1 cellular context compared by ENCODE assay signal in the genomic region with DNA sequence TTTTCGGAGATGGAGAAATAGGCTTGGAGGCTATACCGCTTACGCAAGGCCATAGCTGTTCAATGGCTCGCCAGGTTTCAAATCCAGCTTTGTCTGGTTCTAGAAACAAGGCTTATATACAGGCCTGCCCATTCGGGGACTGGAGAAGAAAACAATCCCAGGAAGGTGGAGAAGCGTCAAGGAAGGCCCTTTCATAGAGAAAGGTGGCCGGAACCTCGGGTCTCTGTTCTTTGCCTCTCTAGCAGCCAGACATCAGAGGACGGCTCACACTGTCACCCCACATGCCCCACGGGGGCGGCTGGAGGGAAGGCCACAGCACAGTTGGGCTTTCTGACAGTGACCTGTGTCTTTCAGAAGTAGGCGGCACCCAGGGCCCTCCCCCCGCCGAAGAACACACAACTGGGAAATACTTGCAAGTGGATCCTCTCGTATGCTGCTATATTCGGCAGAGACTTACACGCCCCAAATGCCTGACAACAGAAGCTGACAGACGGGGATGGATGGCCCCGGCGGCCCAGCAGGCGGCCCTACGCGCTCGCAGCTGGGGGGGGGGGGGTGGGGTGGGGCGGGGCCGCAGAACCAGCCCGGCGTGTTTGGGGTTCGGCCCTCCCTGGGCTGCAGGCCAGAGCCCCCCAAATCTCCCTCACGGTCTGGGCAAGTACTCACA.
A peak's percentile ranks its signal among the peaks of the same experiment; 100 is the strongest.
TF ChIP-seq lines count a peak whose summit lies in the region.

No MANE protein-coding gene starts in this region.

TF ChIP-seq in K562, 482 proteins besides CTCF, POLR2A, EP300 and RAD21 (continued from another document and continues in another):
- TF ChIP-seq, protein P1, sequence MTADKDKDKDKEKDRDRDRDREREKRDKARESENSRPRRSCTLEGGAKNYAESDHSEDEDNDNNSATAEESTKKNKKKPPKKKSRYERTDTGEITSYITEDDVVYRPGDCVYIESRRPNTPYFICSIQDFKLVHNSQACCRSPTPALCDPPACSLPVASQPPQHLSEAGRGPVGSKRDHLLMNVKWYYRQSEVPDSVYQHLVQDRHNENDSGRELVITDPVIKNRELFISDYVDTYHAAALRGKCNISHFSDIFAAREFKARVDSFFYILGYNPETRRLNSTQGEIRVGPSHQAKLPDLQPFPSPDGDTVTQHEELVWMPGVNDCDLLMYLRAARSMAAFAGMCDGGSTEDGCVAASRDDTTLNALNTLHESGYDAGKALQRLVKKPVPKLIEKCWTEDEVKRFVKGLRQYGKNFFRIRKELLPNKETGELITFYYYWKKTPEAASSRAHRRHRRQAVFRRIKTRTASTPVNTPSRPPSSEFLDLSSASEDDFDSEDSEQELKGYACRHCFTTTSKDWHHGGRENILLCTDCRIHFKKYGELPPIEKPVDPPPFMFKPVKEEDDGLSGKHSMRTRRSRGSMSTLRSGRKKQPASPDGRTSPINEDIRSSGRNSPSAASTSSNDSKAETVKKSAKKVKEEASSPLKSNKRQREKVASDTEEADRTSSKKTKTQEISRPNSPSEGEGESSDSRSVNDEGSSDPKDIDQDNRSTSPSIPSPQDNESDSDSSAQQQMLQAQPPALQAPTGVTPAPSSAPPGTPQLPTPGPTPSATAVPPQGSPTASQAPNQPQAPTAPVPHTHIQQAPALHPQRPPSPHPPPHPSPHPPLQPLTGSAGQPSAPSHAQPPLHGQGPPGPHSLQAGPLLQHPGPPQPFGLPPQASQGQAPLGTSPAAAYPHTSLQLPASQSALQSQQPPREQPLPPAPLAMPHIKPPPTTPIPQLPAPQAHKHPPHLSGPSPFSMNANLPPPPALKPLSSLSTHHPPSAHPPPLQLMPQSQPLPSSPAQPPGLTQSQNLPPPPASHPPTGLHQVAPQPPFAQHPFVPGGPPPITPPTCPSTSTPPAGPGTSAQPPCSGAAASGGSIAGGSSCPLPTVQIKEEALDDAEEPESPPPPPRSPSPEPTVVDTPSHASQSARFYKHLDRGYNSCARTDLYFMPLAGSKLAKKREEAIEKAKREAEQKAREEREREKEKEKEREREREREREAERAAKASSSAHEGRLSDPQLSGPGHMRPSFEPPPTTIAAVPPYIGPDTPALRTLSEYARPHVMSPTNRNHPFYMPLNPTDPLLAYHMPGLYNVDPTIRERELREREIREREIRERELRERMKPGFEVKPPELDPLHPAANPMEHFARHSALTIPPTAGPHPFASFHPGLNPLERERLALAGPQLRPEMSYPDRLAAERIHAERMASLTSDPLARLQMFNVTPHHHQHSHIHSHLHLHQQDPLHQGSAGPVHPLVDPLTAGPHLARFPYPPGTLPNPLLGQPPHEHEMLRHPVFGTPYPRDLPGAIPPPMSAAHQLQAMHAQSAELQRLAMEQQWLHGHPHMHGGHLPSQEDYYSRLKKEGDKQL (CRISPR knock-in tag; IDR thresholded peaks at IDR 0.05; ENCODE audit: borderline replicate concordance), result no peak
- TF ChIP-seq SREBF2 (CRISPR knock-in tag; IDR thresholded peaks at IDR 0.05), result no peak
- TF ChIP-seq RBM39 (optimal IDR thresholded peaks at IDR 0.05; ENCODE audit: low read depth, low read length), result no peak
- no peak for TF ChIP-seq DPF2 (IDR thresholded peaks at IDR 0.05)
- no peak for TF ChIP-seq EWSR1 (IDR thresholded peaks at IDR 0.05; ENCODE audit: borderline replicate concordance, low read depth, partially characterized antibody)
- no peak for TF ChIP-seq ILF3 (IDR thresholded peaks at IDR 0.05; ENCODE audit: borderline replicate concordance)
- no peak; the same call in 1 of the 2 replicates for TF ChIP-seq TCF7 (IDR thresholded peaks at IDR 0.05; ENCODE audit: borderline replicate concordance)
- no peak for TF ChIP-seq SMARCB1 (IDR thresholded peaks at IDR 0.05; ENCODE audit: insufficient read length, low read depth)
- TF ChIP-seq, protein P2, sequence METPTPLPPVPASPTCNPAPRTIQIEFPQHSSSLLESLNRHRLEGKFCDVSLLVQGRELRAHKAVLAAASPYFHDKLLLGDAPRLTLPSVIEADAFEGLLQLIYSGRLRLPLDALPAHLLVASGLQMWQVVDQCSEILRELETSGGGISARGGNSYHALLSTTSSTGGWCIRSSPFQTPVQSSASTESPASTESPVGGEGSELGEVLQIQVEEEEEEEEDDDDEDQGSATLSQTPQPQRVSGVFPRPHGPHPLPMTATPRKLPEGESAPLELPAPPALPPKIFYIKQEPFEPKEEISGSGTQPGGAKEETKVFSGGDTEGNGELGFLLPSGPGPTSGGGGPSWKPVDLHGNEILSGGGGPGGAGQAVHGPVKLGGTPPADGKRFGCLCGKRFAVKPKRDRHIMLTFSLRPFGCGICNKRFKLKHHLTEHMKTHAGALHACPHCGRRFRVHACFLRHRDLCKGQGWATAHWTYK (CRISPR knock-in tag; IDR thresholded peaks at IDR 0.05), result no peak
- TF ChIP-seq DDX20 (tag; IDR thresholded peaks at IDR 0.05; ENCODE audit: low read depth), result no peak
- no peak for TF ChIP-seq ETS2 (tag; IDR thresholded peaks at IDR 0.05; ENCODE audit: borderline replicate concordance, poor library complexity, severe bottlenecking)
- TF ChIP-seq TAL1 (IDR thresholded peaks at IDR 0.05), result no peak
- TF ChIP-seq NFE2 (IDR thresholded peaks at IDR 0.05; ENCODE audit: low read depth), result peak; percentile 27; the same call in 1 of the 2 replicates
- TF ChIP-seq RBFOX2 (IDR thresholded peaks at IDR 0.05; ENCODE audit: low read depth, low read length), result no peak
- TF ChIP-seq HDAC1 (IDR thresholded peaks at IDR 0.05), result peak in 1 of 2 experiments; percentile 33; a peak in 1 of 4 replicates
- no peak for TF ChIP-seq COPS2 (conservative IDR thresholded peaks at IDR 0.05)
- TF ChIP-seq CHD2 (IDR thresholded peaks at IDR 0.05; ENCODE audit: low read depth, low read length), result no peak; the same call in 1 of the 2 replicates
- TF ChIP-seq, protein P3, sequence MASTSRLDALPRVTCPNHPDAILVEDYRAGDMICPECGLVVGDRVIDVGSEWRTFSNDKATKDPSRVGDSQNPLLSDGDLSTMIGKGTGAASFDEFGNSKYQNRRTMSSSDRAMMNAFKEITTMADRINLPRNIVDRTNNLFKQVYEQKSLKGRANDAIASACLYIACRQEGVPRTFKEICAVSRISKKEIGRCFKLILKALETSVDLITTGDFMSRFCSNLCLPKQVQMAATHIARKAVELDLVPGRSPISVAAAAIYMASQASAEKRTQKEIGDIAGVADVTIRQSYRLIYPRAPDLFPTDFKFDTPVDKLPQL (IDR thresholded peaks at IDR 0.05; ENCODE audit: extremely low read depth, insufficient read length), result no peak
- TF ChIP-seq FIP1L1 (IDR thresholded peaks at IDR 0.05; ENCODE audit: low read depth, low read length, poor library complexity, severe bottlenecking), result no peak
- no peak for TF ChIP-seq ZNF444 (CRISPR knock-in tag; IDR thresholded peaks at IDR 0.05)
- TF ChIP-seq, protein P4, sequence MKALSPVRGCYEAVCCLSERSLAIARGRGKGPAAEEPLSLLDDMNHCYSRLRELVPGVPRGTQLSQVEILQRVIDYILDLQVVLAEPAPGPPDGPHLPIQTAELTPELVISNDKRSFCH (CRISPR knock-in tag; IDR thresholded peaks at IDR 0.05), result no peak
- TF ChIP-seq, protein P4 (tag; IDR thresholded peaks at IDR 0.05), result no peak
- TF ChIP-seq ZFP1 (CRISPR knock-in tag; IDR thresholded peaks at IDR 0.05), result no peak
- TF ChIP-seq ETV5 (CRISPR knock-in tag; IDR thresholded peaks at IDR 0.05; ENCODE audit: low read depth), result no peak
- TF ChIP-seq, protein P5, sequence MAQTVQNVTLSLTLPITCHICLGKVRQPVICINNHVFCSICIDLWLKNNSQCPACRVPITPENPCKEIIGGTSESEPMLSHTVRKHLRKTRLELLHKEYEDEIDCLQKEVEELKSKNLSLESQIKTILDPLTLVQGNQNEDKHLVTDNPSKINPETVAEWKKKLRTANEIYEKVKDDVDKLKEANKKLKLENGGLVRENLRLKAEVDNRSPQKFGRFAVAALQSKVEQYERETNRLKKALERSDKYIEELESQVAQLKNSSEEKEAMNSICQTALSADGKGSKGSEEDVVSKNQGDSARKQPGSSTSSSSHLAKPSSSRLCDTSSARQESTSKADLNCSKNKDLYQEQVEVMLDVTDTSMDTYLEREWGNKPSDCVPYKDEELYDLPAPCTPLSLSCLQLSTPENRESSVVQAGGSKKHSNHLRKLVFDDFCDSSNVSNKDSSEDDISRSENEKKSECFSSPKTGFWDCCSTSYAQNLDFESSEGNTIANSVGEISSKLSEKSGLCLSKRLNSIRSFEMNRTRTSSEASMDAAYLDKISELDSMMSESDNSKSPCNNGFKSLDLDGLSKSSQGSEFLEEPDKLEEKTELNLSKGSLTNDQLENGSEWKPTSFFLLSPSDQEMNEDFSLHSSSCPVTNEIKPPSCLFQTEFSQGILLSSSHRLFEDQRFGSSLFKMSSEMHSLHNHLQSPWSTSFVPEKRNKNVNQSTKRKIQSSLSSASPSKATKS (CRISPR knock-in tag; IDR thresholded peaks at IDR 0.05), result no peak
- TF ChIP-seq MAFG (tag; conservative IDR thresholded peaks at IDR 0.05), result no peak
- TF ChIP-seq SRSF9 (IDR thresholded peaks at IDR 0.05; ENCODE audit: borderline replicate concordance, low read depth, low read length), result no peak
- no peak for TF ChIP-seq MCM5 (IDR thresholded peaks at IDR 0.05; ENCODE audit: low read depth)
- no peak for TF ChIP-seq ZBTB8A (IDR thresholded peaks at IDR 0.05; ENCODE audit: partially characterized antibody)
- no peak; the same call in 1 of the 2 replicates for TF ChIP-seq SP1 (CRISPR knock-in tag; IDR thresholded peaks at IDR 0.05)
- TF ChIP-seq, protein P6, sequence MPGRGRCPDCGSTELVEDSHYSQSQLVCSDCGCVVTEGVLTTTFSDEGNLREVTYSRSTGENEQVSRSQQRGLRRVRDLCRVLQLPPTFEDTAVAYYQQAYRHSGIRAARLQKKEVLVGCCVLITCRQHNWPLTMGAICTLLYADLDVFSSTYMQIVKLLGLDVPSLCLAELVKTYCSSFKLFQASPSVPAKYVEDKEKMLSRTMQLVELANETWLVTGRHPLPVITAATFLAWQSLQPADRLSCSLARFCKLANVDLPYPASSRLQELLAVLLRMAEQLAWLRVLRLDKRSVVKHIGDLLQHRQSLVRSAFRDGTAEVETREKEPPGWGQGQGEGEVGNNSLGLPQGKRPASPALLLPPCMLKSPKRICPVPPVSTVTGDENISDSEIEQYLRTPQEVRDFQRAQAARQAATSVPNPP (IDR thresholded peaks at IDR 0.05; ENCODE audit: borderline replicate concordance, insufficient read depth, insufficient read length), result no peak
- no peak for TF ChIP-seq ZNF232 (CRISPR knock-in tag; IDR thresholded peaks at IDR 0.05)
- TF ChIP-seq ZNF696 (CRISPR knock-in tag; conservative IDR thresholded peaks at IDR 0.05), result no peak
- TF ChIP-seq KAT2B (IDR thresholded peaks at IDR 0.05; ENCODE audit: low read depth, low read length), result no peak
- TF ChIP-seq ZNF76 (CRISPR knock-in tag; IDR thresholded peaks at IDR 0.05; ENCODE audit: borderline replicate concordance), result no peak
- TF ChIP-seq, protein P7, sequence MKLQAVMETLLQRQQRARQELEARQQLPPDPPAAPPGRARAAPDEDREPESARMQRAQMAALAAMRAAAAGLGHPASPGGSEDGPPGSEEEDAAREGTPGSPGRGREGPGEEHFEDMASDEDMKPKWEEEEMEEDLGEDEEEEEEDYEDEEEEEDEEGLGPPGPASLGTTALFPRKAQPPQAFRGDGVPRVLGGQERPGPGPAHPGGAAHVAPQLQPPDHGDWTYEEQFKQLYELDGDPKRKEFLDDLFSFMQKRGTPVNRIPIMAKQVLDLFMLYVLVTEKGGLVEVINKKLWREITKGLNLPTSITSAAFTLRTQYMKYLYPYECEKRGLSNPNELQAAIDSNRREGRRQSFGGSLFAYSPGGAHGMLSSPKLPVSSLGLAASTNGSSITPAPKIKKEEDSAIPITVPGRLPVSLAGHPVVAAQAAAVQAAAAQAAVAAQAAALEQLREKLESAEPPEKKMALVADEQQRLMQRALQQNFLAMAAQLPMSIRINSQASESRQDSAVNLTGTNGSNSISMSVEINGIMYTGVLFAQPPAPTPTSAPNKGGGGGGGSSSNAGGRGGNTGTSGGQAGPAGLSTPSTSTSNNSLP (IDR thresholded peaks at IDR 0.05; ENCODE audit: borderline replicate concordance, low read depth, low read length), result no peak
- TF ChIP-seq SUPT5H (IDR thresholded peaks at IDR 0.05), result no peak
- no peak for TF ChIP-seq MYBL2 (IDR thresholded peaks at IDR 0.05; ENCODE audit: low read depth)
- no peak for TF ChIP-seq MYBL2 (CRISPR knock-in tag; IDR thresholded peaks at IDR 0.05; ENCODE audit: borderline replicate concordance)
- TF ChIP-seq, protein P8, sequence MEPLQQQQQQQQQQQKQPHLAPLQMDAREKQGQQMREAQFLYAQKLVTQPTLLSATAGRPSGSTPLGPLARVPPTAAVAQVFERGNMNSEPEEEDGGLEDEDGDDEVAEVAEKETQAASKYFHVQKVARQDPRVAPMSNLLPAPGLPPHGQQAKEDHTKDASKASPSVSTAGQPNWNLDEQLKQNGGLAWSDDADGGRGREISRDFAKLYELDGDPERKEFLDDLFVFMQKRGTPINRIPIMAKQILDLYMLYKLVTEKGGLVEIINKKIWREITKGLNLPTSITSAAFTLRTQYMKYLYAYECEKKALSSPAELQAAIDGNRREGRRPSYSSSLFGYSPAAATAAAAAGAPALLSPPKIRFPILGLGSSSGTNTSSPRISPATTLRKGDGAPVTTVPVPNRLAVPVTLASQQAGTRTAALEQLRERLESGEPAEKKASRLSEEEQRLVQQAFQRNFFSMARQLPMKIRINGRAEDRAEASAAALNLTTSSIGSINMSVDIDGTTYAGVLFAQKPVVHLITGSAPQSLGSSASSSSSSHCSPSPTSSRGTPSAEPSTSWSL (CRISPR knock-in tag; IDR thresholded peaks at IDR 0.05; ENCODE audit: borderline replicate concordance), result no peak
- no peak for TF ChIP-seq NCOA6 (IDR thresholded peaks at IDR 0.05)
- TF ChIP-seq ZNF766 (CRISPR knock-in tag; conservative IDR thresholded peaks at IDR 0.05), result no peak; the same call in 1 of the 2 replicates
- TF ChIP-seq, protein P9, sequence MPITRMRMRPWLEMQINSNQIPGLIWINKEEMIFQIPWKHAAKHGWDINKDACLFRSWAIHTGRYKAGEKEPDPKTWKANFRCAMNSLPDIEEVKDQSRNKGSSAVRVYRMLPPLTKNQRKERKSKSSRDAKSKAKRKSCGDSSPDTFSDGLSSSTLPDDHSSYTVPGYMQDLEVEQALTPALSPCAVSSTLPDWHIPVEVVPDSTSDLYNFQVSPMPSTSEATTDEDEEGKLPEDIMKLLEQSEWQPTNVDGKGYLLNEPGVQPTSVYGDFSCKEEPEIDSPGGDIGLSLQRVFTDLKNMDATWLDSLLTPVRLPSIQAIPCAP (CRISPR knock-in tag; IDR thresholded peaks at IDR 0.05; ENCODE audit: borderline replicate concordance), result no peak
- no peak for TF ChIP-seq DNMT1 (IDR thresholded peaks at IDR 0.05)
- no peak for TF ChIP-seq FOSL1 (tag; conservative IDR thresholded peaks at IDR 0.05)
- TF ChIP-seq ZFPM2 (CRISPR knock-in tag; IDR thresholded peaks at IDR 0.05), result no peak
- no peak for TF ChIP-seq CAMTA2 (CRISPR knock-in tag; conservative IDR thresholded peaks at IDR 0.05)
- TF ChIP-seq ZNF717 (CRISPR knock-in tag; IDR thresholded peaks at IDR 0.05), result no peak
- TF ChIP-seq TGIF2 (CRISPR knock-in tag; IDR thresholded peaks at IDR 0.05), result peak; percentile 43; the same call in 1 of the 2 replicates
- TF ChIP-seq ZNF695 (CRISPR knock-in tag; IDR thresholded peaks at IDR 0.05), result no peak
- TF ChIP-seq SAP30 (IDR thresholded peaks at IDR 0.05; ENCODE audit: borderline replicate concordance, insufficient read depth, low read depth, low read length, poor library complexity, severe bottlenecking), result peak; percentile 39
- TF ChIP-seq MIER1 (IDR thresholded peaks at IDR 0.05; ENCODE audit: low read depth), result no peak
